In genomic region chr7:151518105-151518780, GRCh38 we compare ENCODE assay signal across 1 cellular context.
TF ChIP-seq lines count a peak whose summit lies in the region.

No MANE protein-coding gene starts in this region.

TF ChIP-seq in SK-N-SH, 30 proteins besides CTCF, POLR2A, EP300 and RAD21 (continued from another document):
- TF ChIP-seq, protein P1, sequence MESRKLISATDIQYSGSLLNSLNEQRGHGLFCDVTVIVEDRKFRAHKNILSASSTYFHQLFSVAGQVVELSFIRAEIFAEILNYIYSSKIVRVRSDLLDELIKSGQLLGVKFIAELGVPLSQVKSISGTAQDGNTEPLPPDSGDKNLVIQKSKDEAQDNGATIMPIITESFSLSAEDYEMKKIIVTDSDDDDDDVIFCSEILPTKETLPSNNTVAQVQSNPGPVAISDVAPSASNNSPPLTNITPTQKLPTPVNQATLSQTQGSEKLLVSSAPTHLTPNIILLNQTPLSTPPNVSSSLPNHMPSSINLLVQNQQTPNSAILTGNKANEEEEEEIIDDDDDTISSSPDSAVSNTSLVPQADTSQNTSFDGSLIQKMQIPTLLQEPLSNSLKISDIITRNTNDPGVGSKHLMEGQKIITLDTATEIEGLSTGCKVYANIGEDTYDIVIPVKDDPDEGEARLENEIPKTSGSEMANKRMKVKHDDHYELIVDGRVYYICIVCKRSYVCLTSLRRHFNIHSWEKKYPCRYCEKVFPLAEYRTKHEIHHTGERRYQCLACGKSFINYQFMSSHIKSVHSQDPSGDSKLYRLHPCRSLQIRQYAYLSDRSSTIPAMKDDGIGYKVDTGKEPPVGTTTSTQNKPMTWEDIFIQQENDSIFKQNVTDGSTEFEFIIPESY (IDR thresholded peaks at IDR 0.05; ENCODE audit: borderline replicate concordance, low read depth) = no peak
- no peak for TF ChIP-seq RXRA (IDR thresholded peaks at IDR 0.05; ENCODE audit: borderline replicate concordance, low read depth)
- TF ChIP-seq ELF1 (IDR thresholded peaks at IDR 0.05) = no peak
- TF ChIP-seq TEAD4 (IDR thresholded peaks at IDR 0.05; ENCODE audit: borderline replicate concordance, insufficient read depth) = no peak
- no peak for TF ChIP-seq POLR2AphosphoS5 (IDR thresholded peaks at IDR 0.05; ENCODE audit: low read depth, low read length)
- no peak for TF ChIP-seq EZH2phosphoT487 (IDR thresholded peaks at IDR 0.05; ENCODE audit: borderline replicate concordance, low read depth)
- no peak for TF ChIP-seq GABPA (IDR thresholded peaks at IDR 0.05; ENCODE audit: low read depth)
- TF ChIP-seq SMC3 (IDR thresholded peaks at IDR 0.05; ENCODE audit: low read depth, low read length) = no peak
- no peak for TF ChIP-seq REST (IDR thresholded peaks at IDR 0.05; ENCODE audit: low read depth, low read length)
- no peak for TF ChIP-seq FOXJ3 (CRISPR knock-in tag; IDR thresholded peaks at IDR 0.05)
- no peak for TF ChIP-seq RFX5 (IDR thresholded peaks at IDR 0.05; ENCODE audit: low read length)
- no peak for TF ChIP-seq JUND (IDR thresholded peaks at IDR 0.05)
TF ChIP-seq in SK-N-SH: peak in this region for 5.
